Comparison of ENCODE assay signal across 24 cellular contexts in genomic region chr4:110128092-110128989, GRCh38.
DNase-seq lines count a peak whose midpoint lies in the region; ATAC-seq, FAIRE-seq and TF ChIP-seq lines count a peak whose summit lies in the region.
"Had no signal": no experiment of that assay in that cellular context is flagged by ENCODE, and none has a peak within 500 bp of the region (broad histone marks: within the 10 kb centered on the region; RNA-seq: fewer than 3 reads in every experiment).

No MANE protein-coding gene starts in this region.

- FAIRE-seq in GM12892 (lab: Jason Lieb, UNC) = peak; percentile 24
- FAIRE-seq: endometrium, GM12878 had no signal

- WGBS in lung, 2 donors = 70 to 85% methylated on average over 9 of the region's 9 CpGs

- no peaks in the 10 kb centered on the region for H3K36me3 ChIP-seq in lung (ENCODE audit: control insufficient read depth in 2 of 2, insufficient read depth in 2 of 2, low read length in 2 of 2)
- H3K36me3 ChIP-seq: tibial nerve had no signal

- no peak for TF ChIP-seq CTCF in lung (IDR thresholded peaks at IDR 0.05; ENCODE audit: control extremely low read depth, extremely low read depth)

- ATAC-seq in lung (ENCODE audit: insufficient read depth, low FRiP score) = peak; percentile 67
- no peak for ATAC-seq in GM21529 (IDR thresholded peaks at IDR 0.05; ENCODE audit: unreplicated experiment)
- ATAC-seq: CD8-positive, alpha-beta T cell; GM12878; stimulated activated naive B cell treated with anti-CD40 and anti-IgM and Interleukin-4, amounts not matched to agents 10 μg/mL and 1 μg/mL and 100 μg/mL, for 72 hours; T-cell had no signal

- H3K9me3 ChIP-seq in lung (ENCODE audit: control insufficient read depth in 2 of 2, insufficient read depth in 1 of 2, low read length in 1 of 2) = no peaks in the 10 kb centered on the region
- H3K9me3 ChIP-seq: tibial nerve had no signal

- H3K4me3 ChIP-seq in lung = no peak overlapping the region
- H3K4me3 ChIP-seq: GM12878, hepatocyte, tibial nerve had no signal

- H3K27ac ChIP-seq in lung (ENCODE audit: low read depth in 1 of 2, low read length in 1 of 2) = no peak overlapping the region
- H3K27ac ChIP-seq: hepatocyte, tibial nerve had no signal

- H3K27me3 ChIP-seq in lung (ENCODE audit: control insufficient read depth, insufficient read depth) = no peaks in the 10 kb centered on the region
- H3K27me3 ChIP-seq: hepatocyte, tibial nerve had no signal

- no peak for TF ChIP-seq POLR2A in GM12892 (IDR thresholded peaks at IDR 0.05; ENCODE audit: low read depth, low read length)

- H3K4me1 ChIP-seq in lung (ENCODE audit: control insufficient read depth in 2 of 2, insufficient read depth in 2 of 2, low read length in 2 of 2) = peaks cover 0 to 2% of the 10 kb centered on the region in 2 donors
- H3K4me1 ChIP-seq: tibial nerve had no signal

- DNase-seq in DMS79 (lab: John Stamatoyannopoulos, UW) (peak; percentile 76), GM12892 (ENCODE audit: insufficient read length) (no peak), amniotic epithelial cell (ENCODE audit: low read depth) (peak; percentile 63), lung (ENCODE audit: low spot score) (peak; percentile 47), GM19238 (ENCODE audit: insufficient read length, low spot score) (no peak), NCI-H526 (lab: John Stamatoyannopoulos, UW) (no peak), SKM-1 treated with dmso at 0.1 percent for 144 hours (lab: John Stamatoyannopoulos, UW; ENCODE audit: unreplicated experiment) (no peak)
- DNase-seq: activated CD4-positive, CD25-positive, alpha-beta regulatory T cell; CD8-positive, alpha-beta T cell; cortex of kidney; KG1; natural killer cell; NCI-H1048; NCI-H1930; NCI-H345; SHP77 treated with DMSO at 0.1 percent for 48 hours; stimulated activated CD4-positive, alpha-beta T cell treated with anti-CD3 and anti-CD28 coated beads, Interleukin-2, amount 100 ng/mL, for 24 hours; stimulated activated naive B cell treated with anti-CD40 and anti-IgM and Interleukin-4, amounts not matched to agents 10 μg/mL and 1 μg/mL and 100 μg/mL, for 72 hours; T-cell had no signal

Comparison
In these comparisons a context has a peak if more than half of its experiments do, and no peak if none do; other contexts are left out.
1. DNase-seq: peak in DMS79 (single experiment), amniotic epithelial cell (single experiment) and lung (single experiment); none in GM12892 (single experiment), GM19238 (single experiment), NCI-H526 (0 of 2) and SKM-1 treated with dmso at 0.1 percent for 144 hours (single experiment).